1 cellular context compared by ENCODE assay signal in genomic region chr6:151119823-151120524, GRCh38.
TF ChIP-seq lines count a peak whose summit lies in the region.

No MANE protein-coding gene starts in this region.

TF ChIP-seq in HepG2, 621 proteins besides CTCF, POLR2A, EP300 and RAD21 (continued from another document and continues in another):
- TF ChIP-seq ZNF318 (CRISPR knock-in tag; IDR thresholded peaks at IDR 0.05): no peak
- peak; percentile 30; the same call in 1 of the 2 replicates for TF ChIP-seq ZNF414 (CRISPR knock-in tag; IDR thresholded peaks at IDR 0.05)
- TF ChIP-seq ADNP (CRISPR knock-in tag; IDR thresholded peaks at IDR 0.05): no peak
- no peak for TF ChIP-seq ZNF577 (CRISPR knock-in tag; IDR thresholded peaks at IDR 0.05; ENCODE audit: borderline replicate concordance, low read depth)
- no peak for TF ChIP-seq IKZF1 (IDR thresholded peaks at IDR 0.05)
- no peak for TF ChIP-seq IKZF4 (CRISPR knock-in tag; IDR thresholded peaks at IDR 0.05; ENCODE audit: borderline replicate concordance, low read depth, not compliant biosample characterization)
- TF ChIP-seq BRF2 (CRISPR knock-in tag; IDR thresholded peaks at IDR 0.05): 0 out of 2 replicates have a peak, but pooled peaks have one; percentile 46
- TF ChIP-seq ZNF230 (CRISPR knock-in tag; IDR thresholded peaks at IDR 0.05): peak; percentile 56; the same call in 1 of the 2 replicates
- no peak for TF ChIP-seq ZFYVE20 (CRISPR knock-in tag; IDR thresholded peaks at IDR 0.05; ENCODE audit: borderline replicate concordance, low read depth)
- TF ChIP-seq ZNF564 (CRISPR knock-in tag; IDR thresholded peaks at IDR 0.05): no peak
- peak; percentile 64; the same call in 1 of the 2 replicates for TF ChIP-seq FOXP4 (CRISPR knock-in tag; IDR thresholded peaks at IDR 0.05)
- peak; percentile 80 for TF ChIP-seq UBTF (CRISPR knock-in tag; IDR thresholded peaks at IDR 0.05)
- TF ChIP-seq ZBTB34 (CRISPR knock-in tag; IDR thresholded peaks at IDR 0.05): 0 out of 2 replicates have a peak, but pooled peaks have one; percentile 38
- TF ChIP-seq ARID3A (IDR thresholded peaks at IDR 0.05; ENCODE audit: low read depth, low read length): peak; percentile 66; the same call in 1 of the 2 replicates
- no peak for TF ChIP-seq CREBL2 (CRISPR knock-in tag; IDR thresholded peaks at IDR 0.05; ENCODE audit: borderline replicate concordance)
- TF ChIP-seq MAX (IDR thresholded peaks at IDR 0.05): peak; percentile 64
- TF ChIP-seq TCF7L2 (IDR thresholded peaks at IDR 0.05; ENCODE audit: low read depth, low read length): peak; percentile 39; the same call in 1 of the 2 replicates
- peak; percentile 87 for TF ChIP-seq NCOA2 (CRISPR knock-in tag; IDR thresholded peaks at IDR 0.05)
- 0 out of 2 replicates have a peak, but pooled peaks have one; percentile 21 for TF ChIP-seq RFX5 (IDR thresholded peaks at IDR 0.05; ENCODE audit: low read depth, low read length)
- TF ChIP-seq MED1 (CRISPR knock-in tag; IDR thresholded peaks at IDR 0.05): peak; percentile 88
- TF ChIP-seq SPEN (CRISPR knock-in tag; IDR thresholded peaks at IDR 0.05; ENCODE audit: low read depth): peak; percentile 56; the same call in 1 of the 2 replicates
- peak; percentile 96 for TF ChIP-seq ELF3 (CRISPR knock-in tag; IDR thresholded peaks at IDR 0.05)
- TF ChIP-seq BCL6 (CRISPR knock-in tag; IDR thresholded peaks at IDR 0.05): peak; percentile 70
- peak; percentile 67; the same call in 1 of the 2 replicates for TF ChIP-seq ZFP91 (CRISPR knock-in tag; IDR thresholded peaks at IDR 0.05; ENCODE audit: borderline replicate concordance)
- TF ChIP-seq KLF9 (CRISPR knock-in tag; IDR thresholded peaks at IDR 0.05; ENCODE audit: low read depth): peak; percentile 35
- peak; percentile 91 for TF ChIP-seq ASH2L (IDR thresholded peaks at IDR 0.05; ENCODE audit: insufficient read length, low read depth, low read length)
- 0 out of 2 replicates have a peak, but pooled peaks have one; percentile 70 for TF ChIP-seq HNF1B (CRISPR knock-in tag; IDR thresholded peaks at IDR 0.05)
- peak; percentile 65; the same call in 1 of the 2 replicates for TF ChIP-seq GATA4 (IDR thresholded peaks at IDR 0.05; ENCODE audit: borderline replicate concordance, low read depth)
- peak; percentile 74 for TF ChIP-seq TBL1XR1 (IDR thresholded peaks at IDR 0.05; ENCODE audit: borderline replicate concordance, low read length, partially characterized antibody)
- peak; percentile 91 for TF ChIP-seq ZBTB7B (CRISPR knock-in tag; IDR thresholded peaks at IDR 0.05)
